8 cellular contexts compared by ENCODE assay signal in the genomic region with DNA sequence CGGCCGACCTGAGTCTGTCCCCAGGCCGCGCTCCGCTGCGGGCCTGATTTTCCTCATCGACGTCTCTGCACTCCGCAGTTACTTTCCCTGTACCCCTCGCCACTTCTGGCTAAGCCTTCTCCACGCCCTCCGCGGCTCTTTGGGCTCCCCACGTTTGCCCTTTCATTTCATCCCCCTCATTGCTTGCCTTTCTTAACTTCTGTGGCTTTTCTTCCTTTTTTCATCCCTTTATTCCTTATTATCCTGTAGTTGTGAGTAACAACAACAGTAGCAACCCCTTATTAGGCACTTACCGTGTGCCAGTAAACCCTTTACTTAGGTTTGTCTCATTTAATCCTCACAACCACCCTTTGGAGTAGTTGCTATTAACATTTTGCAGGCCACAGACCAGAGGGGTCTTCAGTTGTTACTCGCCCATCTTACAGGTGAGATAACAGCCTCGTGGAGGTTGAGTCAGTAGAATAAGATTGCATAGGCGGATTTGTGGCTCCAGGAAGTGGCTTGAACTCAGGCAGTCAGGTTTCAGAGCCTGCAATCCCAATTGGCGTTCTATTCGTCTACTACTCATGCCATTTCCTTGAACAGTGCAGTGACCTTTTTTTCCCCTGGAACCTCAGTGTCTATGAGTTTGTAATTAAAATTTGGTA. TPM values are rescaled to one million over a fixed set of nuclear protein-coding genes. Genes with fewer than 3 reads are reported as not detected.
A peak's percentile ranks its signal among the peaks of the same experiment; 100 is the strongest.
DNase-seq lines count a peak whose midpoint lies in the region; ATAC-seq and TF ChIP-seq lines count a peak whose summit lies in the region.

No MANE protein-coding gene starts in this region.

- no peaks in the 10 kb centered on the region for H3K9me3 ChIP-seq in skeletal muscle satellite cell (replicated peaks; ENCODE audit: low read length)

- H3K27me3 ChIP-seq in GM23338 (ENCODE audit: insufficient read depth) (no peaks in the 10 kb centered on the region), skeletal muscle satellite cell (ENCODE audit: control insufficient read depth, insufficient read depth, low read length) (no peaks in the 10 kb centered on the region)

- H4K20me1 ChIP-seq in GM23338 (replicated peaks; ENCODE audit: insufficient read depth), result peaks cover 45% of the 10 kb centered on the region

- peak overlapping the region; percentile 94 for H3K27ac ChIP-seq in GM23338 (ENCODE audit: low read depth)

- H3K79me2 ChIP-seq in GM23338 (replicated peaks; ENCODE audit: insufficient read depth), result peaks cover 57% of the 10 kb centered on the region

- peak overlapping the region; percentile 100 for H3K27ac Mint-ChIP-seq in GM23338
- peak overlapping the region; percentile 100 for H3K27ac Mint-ChIP-seq in activated T-cell treated with anti-CD3 and anti-CD28 coated beads, Interleukin-2, amount 50 U/mL, for 24 hours

- peak; percentile 58 for DNase-seq in DMS 273 (lab: John Stamatoyannopoulos, UW; ENCODE audit: unreplicated experiment)
- DNase-seq in DMS 273 treated with DMSO at 0.1 percent for 48 hours (lab: John Stamatoyannopoulos, UW), result no peak
- peak; percentile 25 for DNase-seq in GM23338 (ENCODE audit: low spot score)
- DNase-seq in LoVo (ENCODE audit: low spot score), result peak; percentile 63
- no peak for DNase-seq in activated T-cell treated with anti-CD3 and anti-CD28 coated beads, Interleukin-2, amount 50 U/mL, for 24 hours
- peak; percentile 41 for DNase-seq in germinal center (ENCODE audit: low spot score)
- no peak for DNase-seq in superior temporal gyrus (ENCODE audit: extremely low spot score)

- H2AFZ ChIP-seq in GM23338, result no peak overlapping the region

- H3K4me1 Mint-ChIP-seq in GM23338, result peaks cover 32% of the 10 kb centered on the region
- H3K4me1 Mint-ChIP-seq in activated T-cell treated with anti-CD3 and anti-CD28 coated beads, Interleukin-2, amount 50 U/mL, for 24 hours (ENCODE audit: low read depth), result peaks cover 42% of the 10 kb centered on the region

- H3K9ac ChIP-seq in skeletal muscle satellite cell (ENCODE audit: low read depth, low read length), result peak overlapping the region; percentile 98

- H3K27me3 Mint-ChIP-seq in GM23338 (ENCODE audit: insufficient read depth, low read depth, poor library complexity), result peaks cover 4% of the 10 kb centered on the region
- H3K27me3 Mint-ChIP-seq in activated T-cell treated with anti-CD3 and anti-CD28 coated beads, Interleukin-2, amount 50 U/mL, for 24 hours, result no peaks in the 10 kb centered on the region

- H3K9me2 ChIP-seq in GM23338 (ENCODE audit: insufficient read depth), result no peaks in the 10 kb centered on the region

- H3K4me3 ChIP-seq in GM23338 (peak overlapping the region; percentile 99), skeletal muscle satellite cell (ENCODE audit: low read length) (peak overlapping the region; percentile 92)

- H3K4me3 Mint-ChIP-seq in GM23338, result peak overlapping the region; percentile 95
- peak overlapping the region; percentile 99 for H3K4me3 Mint-ChIP-seq in activated T-cell treated with anti-CD3 and anti-CD28 coated beads, Interleukin-2, amount 50 U/mL, for 24 hours

- ATAC-seq in GM23338, result peak; percentile 50

- H3K4me2 ChIP-seq in GM23338, result peak overlapping the region; percentile 99
- peak overlapping the region; percentile 82 for H3K4me2 ChIP-seq in skeletal muscle satellite cell (ENCODE audit: low read length)

- peaks cover 34% of the 10 kb centered on the region for H3K4me1 ChIP-seq in GM23338 (ENCODE audit: insufficient read depth)
- peaks cover 20% of the 10 kb centered on the region for H3K4me1 ChIP-seq in skeletal muscle satellite cell (ENCODE audit: control insufficient read depth, insufficient read depth, low read length)

- no peak for TF ChIP-seq CTCF in GM23338 (conservative IDR thresholded peaks at IDR 0.05; ENCODE audit: low read depth in 2 of 2)

- H3K36me3 ChIP-seq in GM23338 (ENCODE audit: insufficient read depth) (no peaks in the 10 kb centered on the region), skeletal muscle satellite cell (ENCODE audit: insufficient read depth, low read length) (no peaks in the 10 kb centered on the region)

- peaks cover 4% of the 10 kb centered on the region; the same call in 1 of the 3 replicates for H3K36me3 Mint-ChIP-seq in GM23338 (ENCODE audit: low read depth)
- peaks cover 38% of the 10 kb centered on the region for H3K36me3 Mint-ChIP-seq in activated T-cell treated with anti-CD3 and anti-CD28 coated beads, Interleukin-2, amount 50 U/mL, for 24 hours (ENCODE audit: low read depth)

- no peaks in the 10 kb centered on the region for H3F3A ChIP-seq in GM23338 (replicated peaks; ENCODE audit: low read depth)

- no peaks in the 10 kb centered on the region for H3K9me3 Mint-ChIP-seq in GM23338
- H3K9me3 Mint-ChIP-seq in activated T-cell treated with anti-CD3 and anti-CD28 coated beads, Interleukin-2, amount 50 U/mL, for 24 hours, result no peaks in the 10 kb centered on the region

TF ChIP-seq in GM23338, 12 proteins besides CTCF, POLR2A, EP300 and RAD21 (continues in another document):
- no peak for TF ChIP-seq STAT1 (IDR thresholded peaks at IDR 0.05; ENCODE audit: unreplicated experiment)
- no peak for TF ChIP-seq NANOG (IDR thresholded peaks at IDR 0.05; ENCODE audit: borderline replicate concordance)
- TF ChIP-seq EZH2 (IDR thresholded peaks at IDR 0.05; ENCODE audit: low read depth, unreplicated experiment), result no peak
- no peak for TF ChIP-seq ZNF114 (CRISPR knock-in tag; IDR thresholded peaks at IDR 0.05)
- no peak for TF ChIP-seq EZH2phosphoT487 (IDR thresholded peaks at IDR 0.05; ENCODE audit: unreplicated experiment)
- TF ChIP-seq CREB1 (CRISPR knock-in tag; IDR thresholded peaks at IDR 0.05; ENCODE audit: low read depth), result no peak
- no peak for TF ChIP-seq POLR2AphosphoS5 (IDR thresholded peaks at IDR 0.05; ENCODE audit: low read depth)
- TF ChIP-seq, protein P1, sequence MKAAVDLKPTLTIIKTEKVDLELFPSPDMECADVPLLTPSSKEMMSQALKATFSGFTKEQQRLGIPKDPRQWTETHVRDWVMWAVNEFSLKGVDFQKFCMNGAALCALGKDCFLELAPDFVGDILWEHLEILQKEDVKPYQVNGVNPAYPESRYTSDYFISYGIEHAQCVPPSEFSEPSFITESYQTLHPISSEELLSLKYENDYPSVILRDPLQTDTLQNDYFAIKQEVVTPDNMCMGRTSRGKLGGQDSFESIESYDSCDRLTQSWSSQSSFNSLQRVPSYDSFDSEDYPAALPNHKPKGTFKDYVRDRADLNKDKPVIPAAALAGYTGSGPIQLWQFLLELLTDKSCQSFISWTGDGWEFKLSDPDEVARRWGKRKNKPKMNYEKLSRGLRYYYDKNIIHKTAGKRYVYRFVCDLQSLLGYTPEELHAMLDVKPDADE (IDR thresholded peaks at IDR 0.05), result no peak

RNA-seq across cellular contexts. Expression of a gene that starts 0.7 kb away (rescaled TPM):
- total RNA-seq in GM23338 (2014; rRNA removed; shearing (Covaris generic)), result 103 and 127 TPM in 2 replicates
- 154 and 178 TPM in 2 replicates for polyA plus RNA-seq in GM23338 (2016; fragmentation: Nextera tagmentation; extraction: Ambion mirVana)
- 52.4 and 57.8 TPM in 2 replicates for total RNA-seq in skeletal muscle satellite cell (2012; rRNA removed)

Comparison
In these comparisons a context has a peak if more than half of its experiments do, and no peak if none do; other contexts are left out.
1. DNase-seq: peak in DMS 273 (single experiment), GM23338 (single experiment), LoVo (single experiment) and germinal center (single experiment); none in DMS 273 treated with DMSO at 0.1 percent for 48 hours (single experiment), activated T-cell treated with anti-CD3 and anti-CD28 coated beads, Interleukin-2, amount 50 U/mL, for 24 hours (single experiment) and superior temporal gyrus (single experiment).